ENCODE assay signal across 8 cellular contexts in the genomic region with DNA sequence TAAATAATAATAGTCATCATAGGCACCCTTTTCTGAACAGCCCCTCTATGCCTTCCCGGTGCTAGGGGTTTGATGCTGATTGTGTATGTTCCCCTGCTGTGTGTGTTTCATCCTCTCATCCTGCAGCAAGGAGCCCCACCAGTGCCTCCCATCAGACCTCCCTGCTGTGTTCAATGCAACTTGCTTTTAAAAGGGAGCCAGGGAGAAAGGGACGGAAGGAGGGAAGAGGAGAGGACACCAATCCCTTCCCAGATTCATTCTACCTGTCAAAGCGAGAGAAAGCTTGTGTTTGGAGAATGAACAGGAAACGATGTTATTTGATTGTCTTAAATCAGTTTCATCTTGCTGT.
A peak's percentile ranks its signal among the peaks of the same experiment; 100 is the strongest.
DNase-seq lines count a peak whose midpoint lies in the region; ATAC-seq and TF ChIP-seq lines count a peak whose summit lies in the region.

No MANE protein-coding gene starts in this region.

- H3K4me3 ChIP-seq in BLaER1 (no peak overlapping the region), MM.1S (ENCODE audit: low read length) (peak overlapping the region; percentile 47; the same call in 1 of the 2 replicates), brain microvascular endothelial cell (ENCODE audit: low read depth, low read length) (peak overlapping the region; percentile 49)

- peak overlapping the region; percentile 50 for H2AFZ ChIP-seq in MM.1S (ENCODE audit: low read length)

- no peaks in the 10 kb centered on the region for H3K79me2 ChIP-seq in MM.1S (ENCODE audit: low read length)

- DNase-seq in MM.1S (no peak), brain microvascular endothelial cell (peak; percentile 21), medulla oblongata (ENCODE audit: extremely low spot score) (peak; percentile 69), mucosa of gallbladder (ENCODE audit: low spot score) (no peak), RWPE1 (ENCODE audit: low spot score) (no peak)
- DNase-seq in stimulated activated naive CD4-positive, alpha-beta T cell treated with Interleukin-2 at 50 U/mL for 16 hours (lab: John Stamatoyannopoulos, UW) = no peak

- TF ChIP-seq CTCF in MM.1S (IDR thresholded peaks at IDR 0.05; ENCODE audit: low read length) = no peak
- no peak for TF ChIP-seq CTCF in brain microvascular endothelial cell (IDR thresholded peaks at IDR 0.05; ENCODE audit: low read depth, low read length, missing control alignments)
- TF ChIP-seq CTCF in RWPE1 (conservative IDR thresholded peaks at IDR 0.05; ENCODE audit: low read depth) = no peak

- H4K20me1 ChIP-seq in BLaER1 = no peaks in the 10 kb centered on the region
- no peaks in the 10 kb centered on the region for H4K20me1 ChIP-seq in MM.1S (ENCODE audit: insufficient read depth, low read length)

- peak; percentile 24 for ATAC-seq in GM21381 (IDR thresholded peaks at IDR 0.05; ENCODE audit: unreplicated experiment)

- H3K36me3 ChIP-seq in BLaER1 (no peaks in the 10 kb centered on the region), MM.1S (replicated peaks; ENCODE audit: insufficient read depth, low read length) (no peaks in the 10 kb centered on the region), brain microvascular endothelial cell (replicated peaks) (no peaks in the 10 kb centered on the region)

- in situ Hi-C loops in brain microvascular endothelial cell (cut with HindIII; ENCODE audit: low pct_ligation_motif_present, low sequenced_read_pairs) = no loop called here

- H3F3A ChIP-seq in MM.1S (ENCODE audit: insufficient read depth, low read length) = no peaks in the 10 kb centered on the region

- CTCF ChIA-PET in RWPE1 (lab: Yijun Ruan, JAX) = interaction anchor here (0.6 to 0.8 kb wide), 3 partner anchors 36 to 1125 kb away, joined by 3 read pairs; no protein-coding TSS in a partner anchor

- H3K27me3 ChIP-seq in BLaER1 = no peaks in the 10 kb centered on the region
- no peaks in the 10 kb centered on the region for H3K27me3 ChIP-seq in MM.1S (replicated peaks; ENCODE audit: insufficient read depth, low read length)
- H3K27me3 ChIP-seq in brain microvascular endothelial cell (replicated peaks) = no peaks in the 10 kb centered on the region

- no peaks in the 10 kb centered on the region for H3K9me2 ChIP-seq in MM.1S (replicated peaks; ENCODE audit: insufficient read depth, low read length)

- H3K4me2 ChIP-seq in BLaER1 (peak overlapping the region; percentile 42; the same call in 1 of the 2 replicates), MM.1S (ENCODE audit: low read depth, low read length) (peak overlapping the region; percentile 57; the same call in 1 of the 2 replicates)

- H3K9ac ChIP-seq in BLaER1 = no peak overlapping the region
- no peak overlapping the region for H3K9ac ChIP-seq in MM.1S (ENCODE audit: low read length)

- H3K4me1 ChIP-seq in BLaER1 (no peaks in the 10 kb centered on the region), MM.1S (ENCODE audit: low read length) (no peaks in the 10 kb centered on the region)

- no peak overlapping the region for H3K27ac ChIP-seq in BLaER1
- no peak overlapping the region for H3K27ac ChIP-seq in MM.1S (ENCODE audit: low read length)
- peak overlapping the region; percentile 78 for H3K27ac ChIP-seq in brain microvascular endothelial cell
- no peak overlapping the region for H3K27ac ChIP-seq in RWPE1

- H3K9me3 ChIP-seq in BLaER1 = no peaks in the 10 kb centered on the region
- H3K9me3 ChIP-seq in MM.1S (replicated peaks; ENCODE audit: insufficient read depth, low read length) = no peaks in the 10 kb centered on the region

- POLR2A ChIA-PET in RWPE1 (lab: Yijun Ruan, JAX; ENCODE audit: low non-redundant PET) = no interaction called here

Comparison
In these comparisons a context has a peak if more than half of its experiments do, and no peak if none do; other contexts are left out.
1. DNase-seq: peak in brain microvascular endothelial cell (single experiment) and medulla oblongata (single experiment); none in MM.1S (single experiment), mucosa of gallbladder (single experiment), stimulated activated naive CD4-positive, alpha-beta T cell treated with Interleukin-2 at 50 U/mL for 16 hours (single experiment) and RWPE1 (single experiment).